24 cellular contexts compared by ENCODE assay signal in the genomic region with DNA sequence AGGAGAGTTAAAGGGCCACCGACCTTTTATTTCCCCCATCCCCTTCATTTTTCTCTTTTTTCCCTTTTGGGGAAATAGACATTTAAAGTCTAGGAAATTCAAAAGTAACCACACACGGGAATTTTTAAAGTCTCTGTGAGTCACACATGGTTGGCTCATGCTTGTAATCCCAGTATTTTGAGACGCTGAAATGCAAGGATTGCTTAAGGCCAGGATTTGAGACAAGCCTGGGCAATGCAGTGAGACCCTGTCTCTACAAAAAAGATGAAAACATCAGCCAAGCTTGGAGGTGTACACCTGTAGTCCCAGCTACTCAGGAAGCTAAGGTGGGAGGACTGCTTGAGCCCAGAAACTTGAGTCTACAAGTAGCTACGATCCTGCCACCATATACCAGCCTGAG. TPM values are rescaled to one million over a fixed set of nuclear protein-coding genes. Genes with fewer than 3 reads are reported as not detected.
DNase-seq lines count a peak whose midpoint lies in the region; ATAC-seq, FAIRE-seq and TF ChIP-seq lines count a peak whose summit lies in the region.
"Had no signal": no experiment of that assay in that cellular context is flagged by ENCODE, and none has a peak within 500 bp of the region (broad histone marks: within the 10 kb centered on the region; RNA-seq: fewer than 3 reads in every experiment).

No MANE protein-coding gene starts in this region.

- H3K27me3 Mint-ChIP-seq in neural progenitor cell (ENCODE audit: insufficient read depth, low read depth) = no peaks in the 10 kb centered on the region
- H3K27me3 Mint-ChIP-seq: activated naive CD8-positive, alpha-beta T cell treated with anti-CD3 and anti-CD28 coated beads for 36 hours; activated T-helper 17 cell treated with anti-CD3 and anti-CD28 coated beads, Interleukin-2, amount 50 U/mL, for 72 hours; CD4-positive, alpha-beta memory T cell; stimulated activated naive CD8-positive, alpha-beta T cell treated with anti-CD3 and anti-CD28 coated beads, Interleukin-15, Interleukin-2, amounts not matched to agents 100 ng/mL and 50 ng/mL, for 24 hours had no signal

- no peak for FAIRE-seq in small intestine (lab: Jason Lieb, UNC)
- FAIRE-seq: GM12892, islet of Langerhans had no signal

- H3K9me3 ChIP-seq in RWPE2 (ENCODE audit: severe bottlenecking) = no peaks in the 10 kb centered on the region
- H3K9me3 ChIP-seq in neural progenitor cell (ENCODE audit: low read depth) = no peaks in the 10 kb centered on the region
- H3K9me3 ChIP-seq in small intestine (ENCODE audit: control insufficient read depth, low read depth) = no peaks in the 10 kb centered on the region
- H3K9me3 ChIP-seq: MG63 had no signal

- no peaks in the 10 kb centered on the region for H3F3A ChIP-seq in neural progenitor cell (ENCODE audit: low read depth)

- peak; percentile 41; the same call in 1 of the 3 replicates for ATAC-seq in RWPE2 (ENCODE audit: low read depth)
- no peak for ATAC-seq in HG02938 (IDR thresholded peaks at IDR 0.05; ENCODE audit: unreplicated experiment)
- ATAC-seq in HG02973 (IDR thresholded peaks at IDR 0.05; ENCODE audit: unreplicated experiment) = no peak
- ATAC-seq: activated T-helper 17 cell treated with anti-CD3 and anti-CD28 coated beads, Interleukin-2, amount 50 U/mL, for 72 hours; gastrocnemius medialis; lower lobe of right lung; Panc1 had no signal

- peaks cover 7% of the 10 kb centered on the region for H3K9me3 Mint-ChIP-seq in neural progenitor cell
- H3K9me3 Mint-ChIP-seq: activated T-helper 17 cell treated with anti-CD3 and anti-CD28 coated beads, Interleukin-2, amount 50 U/mL, for 72 hours; stimulated activated naive CD8-positive, alpha-beta T cell treated with anti-CD3 and anti-CD28 coated beads, Interleukin-15, Interleukin-2, amounts not matched to agents 100 ng/mL and 50 ng/mL, for 24 hours had no signal

- no peak overlapping the region for H3K27ac Mint-ChIP-seq in neural progenitor cell
- H3K27ac Mint-ChIP-seq: activated naive CD8-positive, alpha-beta T cell treated with anti-CD3 and anti-CD28 coated beads for 36 hours; activated T-helper 17 cell treated with anti-CD3 and anti-CD28 coated beads, Interleukin-2, amount 50 U/mL, for 72 hours; stimulated activated naive CD8-positive, alpha-beta T cell treated with anti-CD3 and anti-CD28 coated beads, Interleukin-15, Interleukin-2, amounts not matched to agents 100 ng/mL and 50 ng/mL, for 24 hours had no signal

- 92 to 94% (median 94%) methylated on average over 4 of the region's 4 CpGs for WGBS in small intestine, 3 donors

- peak; percentile 1 for DNase-seq in GM04504 (ENCODE audit: low read depth)
- DNase-seq in RWPE2 (ENCODE audit: low spot score) = no peak
- no peak for DNase-seq in epithelial cell of prostate (ENCODE audit: low read depth, low spot score)
- DNase-seq in neural progenitor cell (ENCODE audit: low spot score) = no peak
- no peak for DNase-seq in GDM1 (lab: John Stamatoyannopoulos, UW)
- DNase-seq in small intestine = no peak
- DNase-seq: activated CD4-positive, alpha-beta T cell treated with anti-CD3 and anti-CD28 coated beads, Interleukin-2, amount 50 U/mL, for 1 hour; activated naive CD8-positive, alpha-beta T cell treated with anti-CD3 and anti-CD28 coated beads for 36 hours; CD4-positive, alpha-beta memory T cell; gastrocnemius medialis; hypothalamus; lower lobe of right lung; MG63; NCI-H1436; spleen; stimulated activated CD4-positive, alpha-beta T cell treated with anti-CD3 and anti-CD28 coated beads, Interleukin-4, amount 100 ng/mL, for 1 hour; tibial artery had no signal

- no peaks in the 10 kb centered on the region for H3K79me2 ChIP-seq in neural progenitor cell (ENCODE audit: low read depth)

- peaks cover 15% of the 10 kb centered on the region for H3K36me3 ChIP-seq in RWPE2 (ENCODE audit: low read depth)
- H3K36me3 ChIP-seq in neural progenitor cell = no peaks in the 10 kb centered on the region
- H3K36me3 ChIP-seq in small intestine (ENCODE audit: control insufficient read depth in 2 of 2, insufficient read depth in 2 of 2, low read length in 2 of 2) = no peaks in the 10 kb centered on the region

- H3K27ac ChIP-seq in RWPE2 (ENCODE audit: poor library complexity, severe bottlenecking) = no peak overlapping the region
- H3K27ac ChIP-seq in epithelial cell of prostate = peak overlapping the region; percentile 51
- no peak overlapping the region for H3K27ac ChIP-seq in neural progenitor cell
- no peak overlapping the region for H3K27ac ChIP-seq in small intestine (ENCODE audit: low read depth in 1 of 2, low read length in 1 of 2)
- H3K27ac ChIP-seq: gastrocnemius medialis, lower lobe of right lung, spleen, tibial artery had no signal

- H3K9ac ChIP-seq in neural progenitor cell = no peak overlapping the region

- H3K27me3 ChIP-seq in RWPE2 (ENCODE audit: insufficient read depth, poor library complexity, severe bottlenecking) (no peaks in the 10 kb centered on the region), neural progenitor cell (no peaks in the 10 kb centered on the region), small intestine (ENCODE audit: control insufficient read depth in 2 of 2, insufficient read depth in 2 of 2, low read length in 2 of 2) (no peaks in the 10 kb centered on the region)
- H3K27me3 ChIP-seq: gastrocnemius medialis, MG63, spleen, tibial artery had no signal

- no peak overlapping the region for H3K4me3 Mint-ChIP-seq in neural progenitor cell
- H3K4me3 Mint-ChIP-seq: activated naive CD8-positive, alpha-beta T cell treated with anti-CD3 and anti-CD28 coated beads for 36 hours; activated T-helper 17 cell treated with anti-CD3 and anti-CD28 coated beads, Interleukin-2, amount 50 U/mL, for 72 hours; CD4-positive, alpha-beta memory T cell; stimulated activated naive CD8-positive, alpha-beta T cell treated with anti-CD3 and anti-CD28 coated beads, Interleukin-15, Interleukin-2, amounts not matched to agents 100 ng/mL and 50 ng/mL, for 24 hours had no signal

- TF ChIP-seq CTCF in RWPE2 (IDR thresholded peaks at IDR 0.05; ENCODE audit: poor library complexity, severe bottlenecking) (no peak), neural progenitor cell (IDR thresholded peaks at IDR 0.05) (no peak)

- no peak overlapping the region for H2AFZ ChIP-seq in neural progenitor cell (replicated peaks)

- peak overlapping the region; percentile 16 for H3K4me2 ChIP-seq in neural progenitor cell

- H3K4me3 ChIP-seq in RWPE2 (ENCODE audit: severe bottlenecking) = no peak overlapping the region
- H3K4me3 ChIP-seq in neural progenitor cell = no peak overlapping the region
- no peak overlapping the region for H3K4me3 ChIP-seq in small intestine (ENCODE audit: low read depth in 1 of 2, low read length in 2 of 2)
- H3K4me3 ChIP-seq: gastrocnemius medialis, lower lobe of right lung, MG63, spleen, tibial artery had no signal

- H3K4me1 ChIP-seq in RWPE2 (ENCODE audit: insufficient read depth, poor library complexity, severe bottlenecking) (no peaks in the 10 kb centered on the region), neural progenitor cell (peaks cover 9% of the 10 kb centered on the region), small intestine (ENCODE audit: control insufficient read depth in 2 of 2, insufficient read depth in 1 of 2, low read depth in 1 of 2, low read length in 1 of 2) (no peaks in the 10 kb centered on the region)
- H3K4me1 ChIP-seq: lower lobe of right lung, spleen, tibial artery had no signal

- H3K4me1 Mint-ChIP-seq in neural progenitor cell = peaks cover 3% of the 10 kb centered on the region

- H3K36me3 Mint-ChIP-seq in neural progenitor cell = peaks cover 10% of the 10 kb centered on the region

- H4K20me1 ChIP-seq in neural progenitor cell (ENCODE audit: low read depth) = no peaks in the 10 kb centered on the region

RNA-seq across cellular contexts. Expression of a gene that starts 34.2 kb away (rescaled TPM):
- total RNA-seq in neural progenitor cell (ENCODE audit: low replicate concordance) = 18.9 and 20.2 TPM in 2 replicates
- polyA plus RNA-seq in small intestine = 10 to 100 TPM in 2 of 3 donors, 1 to 10 TPM in 1; 7.8 to 18.4 (median 13.4) TPM

RNA-seq across cellular contexts. Expression of a gene that starts 48.2 kb away (rescaled TPM):
- total RNA-seq in neural progenitor cell (ENCODE audit: low replicate concordance) = 26.9 and 35.7 TPM in 2 replicates
- 10 to 100 TPM in 2 of 3 donors, 1 to 10 TPM in 1; 9.2 to 28.4 (median 17.0) TPM for polyA plus RNA-seq in small intestine
